In genomic region chr7:75170461-75170860, GRCh38 we compare ENCODE assay signal across 8 cellular contexts.
DNase-seq lines count a peak whose midpoint lies in the region; ATAC-seq, FAIRE-seq and TF ChIP-seq lines count a peak whose summit lies in the region.
"Not testable (repeated sequence)": the region's sequence is repeated elsewhere in the genome, so short reads cannot be mapped to it uniquely, and the experiment has no call there.

No MANE protein-coding gene starts in this region.

- not testable (repeated sequence) for H3K27me3 ChIP-seq in K562 (ENCODE audit: control insufficient read depth in 2 of 2, insufficient read depth in 2 of 2, low read length in 2 of 2)

- not testable (repeated sequence) for TF ChIP-seq EP300 in K562 (IDR thresholded peaks at IDR 0.05; ENCODE audit: low read length)

- not testable (repeated sequence) for H3K4me1 ChIP-seq in K562 (replicated peaks in 1 of 2; ENCODE audit: control insufficient read depth in 2 of 2, insufficient read depth in 2 of 2, low read length in 2 of 2)

- not testable (repeated sequence) for TF ChIP-seq POLR2A in K562 (conservative IDR thresholded peaks at IDR 0.05)

- H4K20me1 ChIP-seq in K562 (replicated peaks; ENCODE audit: control insufficient read depth, insufficient read depth, low read length): not testable (repeated sequence)

- H3K27me3 Mint-ChIP-seq in activated T-cell treated with anti-CD3 and anti-CD28 coated beads, Interleukin-2, amount 50 U/mL, for 72 hours (ENCODE audit: low read depth): not testable (repeated sequence)

- ATAC-seq in GM18858 (IDR thresholded peaks at IDR 0.05; ENCODE audit: unreplicated experiment) (peak; percentile 39), GM19463 (IDR thresholded peaks at IDR 0.05; ENCODE audit: unreplicated experiment) (peak; percentile 40), HG02610 (IDR thresholded peaks at IDR 0.05; ENCODE audit: unreplicated experiment) (peak; percentile 70), HG02852 (IDR thresholded peaks at IDR 0.05; ENCODE audit: unreplicated experiment) (peak; percentile 58), K562 (peak; percentile 13; the same call in 2 of the 3 replicates)
- ATAC-seq in activated CD4-positive, CD25-positive, alpha-beta regulatory T cell treated with anti-CD3 and anti-CD28 coated beads, Interleukin-2, amount 50 U/mL, for 24 hours: peak; percentile 69
- peak; percentile 77 to 93 for ATAC-seq in activated T-cell treated with anti-CD3 and anti-CD28 coated beads, Interleukin-2, amount 50 U/mL, for 72 hours (replicated peaks in 1 of 2)
- peak; percentile 41 for ATAC-seq in stimulated activated naive CD8-positive, alpha-beta T cell treated with anti-CD3 and anti-CD28 coated beads, Interleukin-15, Interleukin-2, amounts not matched to agents 100 U/mL and 50 U/mL, for 24 hours

- POLR2A ChIA-PET in K562 (lab: Yijun Ruan, JAX): not testable (repeated sequence)

- not testable (repeated sequence) for H3K4me2 ChIP-seq in K562 (ENCODE audit: insufficient read depth, low read length)

- not testable (repeated sequence) for H3K9me3 ChIP-seq in K562 (replicated peaks; ENCODE audit: control insufficient read depth, insufficient read depth, low read depth, low read length)

- not testable (repeated sequence) for H3K79me2 ChIP-seq in K562 (ENCODE audit: control insufficient read depth, insufficient read depth, low read length)

- H3K9ac ChIP-seq in K562 (ENCODE audit: insufficient read depth in 1 of 2, low read depth in 2 of 2, low read length in 2 of 2): not testable (repeated sequence)

- whole genome bisulfite sequencing in K562 (ENCODE audit: insufficient coverage, low coverage, missing lambda C conversion rate): no CpG with 5 or more reads among the region's 6 CpGs

- not testable (repeated sequence) for H3K4me1 Mint-ChIP-seq in activated T-cell treated with anti-CD3 and anti-CD28 coated beads, Interleukin-2, amount 50 U/mL, for 72 hours (ENCODE audit: low read depth)

- H3K27ac Mint-ChIP-seq in activated T-cell treated with anti-CD3 and anti-CD28 coated beads, Interleukin-2, amount 50 U/mL, for 72 hours: not testable (repeated sequence)

- BruUV-seq in K562 (replicated peaks; lab: Mats Ljungman, UMichigan): not testable (repeated sequence)

- not testable (repeated sequence) for TF ChIP-seq RAD21 in K562 (CRISPR knock-in tag; conservative IDR thresholded peaks at IDR 0.05 in 1 of 2, IDR thresholded peaks at IDR 0.05 in 1 of 2)

- DNase-seq in activated T-cell treated with anti-CD3 and anti-CD28 coated beads, Interleukin-2, amount 50 U/mL, for 72 hours; K562 (ENCODE audit: extremely low read depth in 1 of 4, low spot score in 3 of 4); stimulated activated naive CD8-positive, alpha-beta T cell treated with anti-CD3 and anti-CD28 coated beads, Interleukin-15, Interleukin-2, amounts not matched to agents 100 U/mL and 50 U/mL, for 24 hours: not testable (repeated sequence)

- not testable (repeated sequence) for H3K9me1 ChIP-seq in K562 (ENCODE audit: control insufficient read depth, insufficient read depth, low read length)

- not testable (repeated sequence) for FAIRE-seq in K562 (lab: Jason Lieb, UNC)

- in situ Hi-C loops in K562 (cut with MboI): not testable (repeated sequence)

- not testable (repeated sequence) for H3K9me3 Mint-ChIP-seq in activated T-cell treated with anti-CD3 and anti-CD28 coated beads, Interleukin-2, amount 50 U/mL, for 72 hours

- intact Hi-C loops in K562 (cut with micrococcal nuclease): not testable (repeated sequence)

- H3K27ac ChIP-seq in K562 (ENCODE audit: extremely low read depth, low read depth, low read length): not testable (repeated sequence)

- not testable (repeated sequence) for H2AFZ ChIP-seq in K562 (ENCODE audit: low read depth, low read length)

- not testable (repeated sequence) for H3K4me3 Mint-ChIP-seq in activated T-cell treated with anti-CD3 and anti-CD28 coated beads, Interleukin-2, amount 50 U/mL, for 72 hours

- H3K4me3 ChIP-seq in K562: not testable (repeated sequence)

- CTCF ChIA-PET in K562 (lab: Yijun Ruan, JAX; ENCODE audit: low intra/inter-chr PET ratio): not testable (repeated sequence)

- TF ChIP-seq CTCF in K562 (IDR thresholded peaks at IDR 0.05 in 2 of 3, conservative IDR thresholded peaks at IDR 0.05 in 1 of 3; ENCODE audit: insufficient read depth in 2 of 3, low read depth in 1 of 3, low read length in 3 of 3): not testable (repeated sequence)

- H3K36me3 ChIP-seq in K562 (ENCODE audit: control insufficient read depth, insufficient read depth, low read length): not testable (repeated sequence)

- not testable (repeated sequence) for H3K36me3 Mint-ChIP-seq in activated T-cell treated with anti-CD3 and anti-CD28 coated beads, Interleukin-2, amount 50 U/mL, for 72 hours (ENCODE audit: insufficient read depth in 2 of 2)

Comparison
In these comparisons a context has a peak if more than half of its experiments do, and no peak if none do; other contexts are left out.
1. ATAC-seq: peak in every context shown above with its lines; median percentile 85 in activated T-cell treated with anti-CD3 and anti-CD28 coated beads, Interleukin-2, amount 50 U/mL, for 72 hours; 70 in HG02610; 69 in activated CD4-positive, CD25-positive, alpha-beta regulatory T cell treated with anti-CD3 and anti-CD28 coated beads, Interleukin-2, amount 50 U/mL, for 24 hours; 58 in HG02852; 41 in stimulated activated naive CD8-positive, alpha-beta T cell treated with anti-CD3 and anti-CD28 coated beads, Interleukin-15, Interleukin-2, amounts not matched to agents 100 U/mL and 50 U/mL, for 24 hours; 40 in GM19463; 39 in GM18858; 13 in K562.